23 cellular contexts compared by ENCODE assay signal in the genomic region with DNA sequence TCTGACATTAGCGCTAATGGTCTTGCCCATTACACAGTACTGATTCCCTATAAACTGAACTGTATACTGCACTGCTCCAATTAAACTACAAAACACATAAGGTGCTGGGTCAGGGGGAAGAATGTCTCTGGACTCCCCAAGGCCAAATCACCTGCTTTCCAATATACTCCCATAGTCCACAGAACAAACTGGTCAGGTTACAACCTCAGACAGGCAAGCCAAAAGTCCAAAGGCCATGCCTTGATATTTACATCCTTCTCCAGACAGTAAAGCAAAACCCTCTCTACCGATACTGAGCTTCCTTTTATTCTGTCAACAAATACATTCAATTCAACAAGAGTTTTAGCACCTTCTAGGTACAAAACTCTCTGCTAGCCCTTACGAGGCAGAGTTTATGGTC. TPM values are rescaled to one million over a fixed set of nuclear protein-coding genes. Genes with fewer than 3 reads are reported as not detected.
DNase-seq lines count a peak whose midpoint lies in the region; ATAC-seq, FAIRE-seq and TF ChIP-seq lines count a peak whose summit lies in the region.
"Had no signal": no experiment of that assay in that cellular context is flagged by ENCODE, and none has a peak within 500 bp of the region (broad histone marks: within the 10 kb centered on the region; RNA-seq: fewer than 3 reads in every experiment).

No MANE protein-coding gene starts in this region.

- peak overlapping the region; percentile 52 for H3K27ac Mint-ChIP-seq in type B pancreatic cell
- H3K27ac Mint-ChIP-seq: B cell; CD4-positive, alpha-beta T cell; GM23338 had no signal

- no peak for TF ChIP-seq CTCF in type B pancreatic cell (conservative IDR thresholded peaks at IDR 0.05)

- H3K36me3 Mint-ChIP-seq in type B pancreatic cell, result no peaks in the 10 kb centered on the region

- H3K27me3 Mint-ChIP-seq in type B pancreatic cell, result no peaks in the 10 kb centered on the region
- H3K27me3 Mint-ChIP-seq: CD4-positive, alpha-beta T cell had no signal

- ATAC-seq in HG03439 (IDR thresholded peaks at IDR 0.05; ENCODE audit: unreplicated experiment) (no peak), HG03159 (IDR thresholded peaks at IDR 0.05; ENCODE audit: unreplicated experiment) (no peak)
- ATAC-seq: GM23338, HCT116 had no signal

- FAIRE-seq in colon (lab: Jason Lieb, UNC), result peak; percentile 72
- FAIRE-seq: GM12891, GM18507, RCC 7860 had no signal

- H3K4me1 Mint-ChIP-seq in type B pancreatic cell (ENCODE audit: unreplicated experiment), result no peaks in the 10 kb centered on the region
- H3K4me1 Mint-ChIP-seq: B cell had no signal

- no peak overlapping the region for H3K4me3 Mint-ChIP-seq in type B pancreatic cell
- H3K4me3 Mint-ChIP-seq: B cell; CD4-positive, alpha-beta T cell; GM23338 had no signal

- no peaks in the 10 kb centered on the region for H3K9me3 Mint-ChIP-seq in type B pancreatic cell
- H3K9me3 Mint-ChIP-seq: CD4-positive, alpha-beta T cell; GM23338 had no signal

- peak; percentile 76 for DNase-seq in HT-29 (ENCODE audit: low spot score)
- DNase-seq in mucosa of gallbladder (ENCODE audit: low spot score), result peak; percentile 70
- no peak for DNase-seq in type B pancreatic cell (ENCODE audit: extremely low spot score, unreplicated experiment)
- no peak for DNase-seq in NCI-H1105 (lab: John Stamatoyannopoulos, UW)
- DNase-seq: CD4-positive, alpha-beta T cell; GF-D8; MM.1S; NCI-H1092 treated with DMSO at 0.1 percent for 48 hours; NCI-H1694 treated with DMSO at 0.1 percent for 48 hours; NCI-H226; NCI-H69; Right ventricle myocardium superior; SK-N-SH had no signal

RNA-seq across cellular contexts. Expression of gene ZNF541, which starts 8.9 kb away (rescaled TPM):
- not detected in 2 replicates for total RNA-seq in HT-29 (2014; rRNA removed; shearing (Covaris generic))
- total RNA-seq in mucosa of gallbladder (1.2 TPM), type B pancreatic cell (ENCODE audit: low replicate concordance) (not detected in 2 replicates)
- total RNA-seq: B cell, Daoy had no signal

RNA-seq across cellular contexts. Expression of gene BICRA, which starts 44.9 kb away (rescaled TPM):
- 2.6 and 5.2 TPM in 2 replicates for total RNA-seq in HT-29 (2014; rRNA removed; shearing (Covaris generic))
- total RNA-seq in mucosa of gallbladder (20.9 TPM), type B pancreatic cell (ENCODE audit: low replicate concordance) (22.9 and 23.5 TPM in 2 replicates)

RNA-seq across cellular contexts. Expression of gene NAPA, which starts 49.2 kb away (rescaled TPM):
- 193 and 224 TPM in 2 replicates for total RNA-seq in HT-29 (2014; rRNA removed; shearing (Covaris generic))
- total RNA-seq in mucosa of gallbladder (155 TPM), type B pancreatic cell (ENCODE audit: low replicate concordance) (63.0 and 80.6 TPM in 2 replicates)

Comparison
In these comparisons a context has a peak if more than half of its experiments do, and no peak if none do; other contexts are left out.
1. DNase-seq: peak in HT-29 (single experiment) and mucosa of gallbladder (single experiment); none in type B pancreatic cell (single experiment) and NCI-H1105 (single experiment).